ENCODE assay signal across 24 cellular contexts in the genomic region with DNA sequence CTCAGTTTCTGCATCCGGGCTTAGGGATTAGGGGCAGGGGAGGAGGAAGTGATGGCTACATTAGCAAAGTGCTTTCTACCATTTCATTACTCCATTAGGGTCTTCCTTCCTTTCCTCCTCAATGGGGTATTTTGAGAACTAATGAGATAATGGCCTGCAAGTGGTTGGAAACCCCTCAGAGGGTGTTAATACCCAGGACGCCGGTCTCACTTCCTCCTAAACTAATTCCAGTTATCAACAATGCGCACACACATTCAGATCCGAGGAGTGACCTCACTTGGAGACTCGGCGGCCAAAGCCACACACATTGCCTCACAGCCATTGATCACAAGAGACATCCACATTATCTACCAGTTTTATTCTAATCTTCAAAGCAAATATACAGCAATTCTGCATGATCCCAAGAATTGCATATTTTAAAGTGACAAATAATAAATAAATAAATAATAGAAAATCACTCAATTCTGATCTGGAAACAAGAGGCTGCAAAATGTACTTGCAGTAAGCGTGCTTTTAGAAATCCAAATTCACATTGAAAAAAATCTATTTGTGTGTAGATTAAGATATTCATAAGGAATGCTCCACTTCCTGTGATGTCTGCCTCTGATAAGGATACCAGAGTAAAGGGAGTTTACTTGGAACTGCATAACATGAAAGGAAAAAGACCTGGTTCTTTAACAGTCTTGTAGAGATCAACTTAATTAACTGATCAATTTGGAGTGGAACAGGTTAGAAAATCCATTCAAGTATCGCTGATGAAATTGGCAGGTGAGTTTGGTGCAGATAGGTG.
DNase-seq lines count a peak whose midpoint lies in the region; ATAC-seq, FAIRE-seq and TF ChIP-seq lines count a peak whose summit lies in the region.
"Had no signal": no experiment of that assay in that cellular context is flagged by ENCODE, and none has a peak within 500 bp of the region (broad histone marks: within the 10 kb centered on the region; RNA-seq: fewer than 3 reads in every experiment).

No MANE protein-coding gene starts in this region.

- WGBS in GM12878 (ENCODE audit: insufficient coverage, insufficient replicate concordance, low lambda C conversion rate, missing lambda C conversion rate) = 38% methylated on average over 9 of the region's 9 CpGs

- H3K4me3 ChIP-seq in GM12878 (no peak overlapping the region), gastrocnemius medialis (no peak overlapping the region)
- H3K4me3 ChIP-seq: Peyer's patch, SJCRH30 had no signal

- no peak overlapping the region for H3K9ac ChIP-seq in GM12878 (ENCODE audit: control insufficient read depth, insufficient read depth, low read length)

- H3K27ac ChIP-seq in GM12878 (ENCODE audit: control insufficient read depth, insufficient read depth) (no peak overlapping the region), gastrocnemius medialis (no peak overlapping the region)
- H3K27ac ChIP-seq: Peyer's patch, SJCRH30 had no signal

- no peak for TF ChIP-seq CTCF in GM12878 (IDR thresholded peaks at IDR 0.05 in 2 of 3, conservative IDR thresholded peaks at IDR 0.05 in 1 of 3; ENCODE audit: control insufficient read depth in 2 of 3, extremely low read depth in 1 of 3, insufficient read depth in 1 of 3, low read depth in 3 of 3, low read length in 3 of 3)
- TF ChIP-seq CTCF in mesothelial cell of epicardium (IDR thresholded peaks at IDR 0.05; ENCODE audit: unreplicated experiment) = no peak
- no peak for TF ChIP-seq CTCF in gastrocnemius medialis (IDR thresholded peaks at IDR 0.05 in 4 of 5, conservative IDR thresholded peaks at IDR 0.05 in 1 of 5)

- no peaks in the 10 kb centered on the region for H3K36me3 Mint-ChIP-seq in mesothelial cell of epicardium
- H3K36me3 Mint-ChIP-seq: CD8-positive, alpha-beta T cell had no signal

- in situ Hi-C loops in GM12878 (cut with MboI) = no loop called here
- in situ Hi-C loops in gastrocnemius medialis (cut with MboI; ENCODE audit: low sequenced_read_pairs in 4 of 4) = no loop called here

- FAIRE-seq in GM12878 (lab: Jason Lieb, UNC) = no peak
- FAIRE-seq: bronchial epithelial cell, TTC549 had no signal

- no peak overlapping the region for H2AFZ ChIP-seq in GM12878 (ENCODE audit: control insufficient read depth, low read depth, low read length)

- no peak overlapping the region for H3K4me2 ChIP-seq in GM12878 (ENCODE audit: control insufficient read depth, insufficient read depth)

- no peak for TF ChIP-seq RAD21 in GM12878 (IDR thresholded peaks at IDR 0.05; ENCODE audit: insufficient read depth, low read depth, low read length)

- POLR2A ChIA-PET in GM12878 (lab: Charles Lee) = no interaction called here

- peak; percentile 5 for DNase-seq in NCI-H2227 treated with DMSO at 0.1 percent for 48 hours (lab: John Stamatoyannopoulos, UW)
- DNase-seq in NCI-H2227 (lab: John Stamatoyannopoulos, UW; ENCODE audit: unreplicated experiment) = no peak
- DNase-seq in NOMO-1 (lab: John Stamatoyannopoulos, UW; ENCODE audit: unreplicated experiment in 2 of 2) = peak; percentile 45 to 82
- no peak for DNase-seq in GM12878 (ENCODE audit: low read depth, low spot score)
- DNase-seq in mesothelial cell of epicardium (ENCODE audit: low spot score in 2 of 2, unreplicated experiment in 2 of 2) = no peak
- no peak for DNase-seq in gastrocnemius medialis
- DNase-seq in GOT3 (lab: John Stamatoyannopoulos, UW) = no peak
- DNase-seq: 8988T; activated CD4-positive, alpha-beta T cell treated with anti-CD3 and anti-CD28 coated beads for 48 hours; activated naive CD4-positive, alpha-beta T cell treated with Interleukin-2 at 50 U/mL for 16 hours; activated T-cell treated with anti-CD3 and anti-CD28 coated beads, Interleukin-2, amount 50 U/mL, for 72 hours; CD8-positive, alpha-beta T cell; cortex of kidney; DMS 273 treated with DMSO at 0.1 percent for 48 hours; MM.1S; NCI-H187; NCI-H82; occipital lobe; Peyer's patch; SJCRH30; substantia nigra had no signal

- TF ChIP-seq POLR2A in GM12878 (IDR thresholded peaks at IDR 0.05; ENCODE audit: low read depth, low read length) = no peak
- TF ChIP-seq POLR2A in gastrocnemius medialis (IDR thresholded peaks at IDR 0.05) = no peak

- RAD21 ChIA-PET in GM12878 (lab: Charles Lee; ENCODE audit: unreplicated experiment) = interaction anchor here (0.7 kb wide), 1 partner anchor 172 kb away, joined by 3 read pairs; no protein-coding TSS in a partner anchor

- peaks cover 54% of the 10 kb centered on the region for H3K4me1 Mint-ChIP-seq in mesothelial cell of epicardium

- no peaks in the 10 kb centered on the region for H3K9me3 Mint-ChIP-seq in mesothelial cell of epicardium
- H3K9me3 Mint-ChIP-seq: CD8-positive, alpha-beta T cell had no signal

- no peaks in the 10 kb centered on the region for H3K27me3 Mint-ChIP-seq in mesothelial cell of epicardium (ENCODE audit: low read depth)

- H3K9me3 ChIP-seq in GM12878 (replicated peaks; ENCODE audit: control insufficient read depth, insufficient read depth, low read length) (no peaks in the 10 kb centered on the region), gastrocnemius medialis (no peaks in the 10 kb centered on the region)
- H3K9me3 ChIP-seq: Peyer's patch, SJCRH30 had no signal

- no peaks in the 10 kb centered on the region for H3K79me2 ChIP-seq in GM12878 (ENCODE audit: control insufficient read depth, insufficient read depth, low read length)

- peak; percentile 83 for ATAC-seq in GM12878
- no peak for ATAC-seq in HG02759 (IDR thresholded peaks at IDR 0.05; ENCODE audit: unreplicated experiment)
- ATAC-seq in gastrocnemius medialis = no peak
- ATAC-seq: activated T-cell treated with anti-CD3 and anti-CD28 coated beads, Interleukin-2, amount 50 U/mL, for 72 hours; CD8-positive, alpha-beta T cell had no signal

- peak overlapping the region; percentile 89 for H3K27ac Mint-ChIP-seq in mesothelial cell of epicardium
- H3K27ac Mint-ChIP-seq: activated T-cell treated with anti-CD3 and anti-CD28 coated beads, Interleukin-2, amount 50 U/mL, for 72 hours; CD8-positive, alpha-beta T cell had no signal

- H4K20me1 ChIP-seq in GM12878 (ENCODE audit: control insufficient read depth, insufficient read depth) = no peaks in the 10 kb centered on the region

- H3K36me3 ChIP-seq in GM12878 (ENCODE audit: control insufficient read depth in 2 of 2, insufficient read depth in 2 of 2, low read length in 1 of 2) (no peaks in the 10 kb centered on the region), gastrocnemius medialis (no peaks in the 10 kb centered on the region)
- H3K36me3 ChIP-seq: Peyer's patch, SJCRH30 had no signal

- no TSS peak for BruUV-seq in GM12878 (replicated peaks; lab: Mats Ljungman, UMichigan)

- SMC1A ChIA-PET in GM12878 (lab: Charles Lee; ENCODE audit: uncharacterized antibody, unreplicated experiment) = interaction anchor here (1.2 kb wide), 1 partner anchor 22 kb away, joined by 3 read pairs; no protein-coding TSS in a partner anchor

- H3K4me3 Mint-ChIP-seq in mesothelial cell of epicardium = peak overlapping the region; percentile 49
- H3K4me3 Mint-ChIP-seq: activated T-cell treated with anti-CD3 and anti-CD28 coated beads, Interleukin-2, amount 50 U/mL, for 72 hours; CD8-positive, alpha-beta T cell had no signal

- no peaks in the 10 kb centered on the region for H3K27me3 ChIP-seq in GM12878 (replicated peaks in 1 of 2; ENCODE audit: control insufficient read depth in 2 of 2, insufficient read depth in 2 of 2, low read length in 1 of 2)
- H3K27me3 ChIP-seq in gastrocnemius medialis = no peaks in the 10 kb centered on the region
- H3K27me3 ChIP-seq: Peyer's patch, SJCRH30 had no signal

- H3K4me1 ChIP-seq in GM12878 (ENCODE audit: control insufficient read depth, insufficient read depth, low read length) (no peaks in the 10 kb centered on the region), gastrocnemius medialis (no peaks in the 10 kb centered on the region)
- H3K4me1 ChIP-seq: Peyer's patch, SJCRH30 had no signal

- CTCF ChIA-PET in GM12878 (lab: Yijun Ruan, JAX) = no interaction called here

- peak in 1 of 2 experiments; percentile 47; a peak in 1 of 4 replicates for TF ChIP-seq EP300 in GM12878 (IDR thresholded peaks at IDR 0.05; ENCODE audit: borderline replicate concordance in 1 of 2, control insufficient read depth in 1 of 2, low read depth in 2 of 2, low read length in 2 of 2)

- intact Hi-C loops in GM12878 (cut with micrococcal nuclease; ENCODE audit: unreplicated experiment) = loop anchor here (5.0 kb wide), 1 partner anchor 320 kb away; no protein-coding TSS in a partner anchor
- intact Hi-C loops in gastrocnemius medialis (cut with DNase I; ENCODE audit: low total_unique reads) = no loop called here

TF ChIP-seq in GM12878, 131 proteins besides CTCF, POLR2A, EP300 and RAD21 (continues in another document):
- TF ChIP-seq DPF2 (IDR thresholded peaks at IDR 0.05) = 0 out of 2 replicates have a peak, but pooled peaks have one; percentile 33
- no peak for TF ChIP-seq RB1 (IDR thresholded peaks at IDR 0.05; ENCODE audit: borderline replicate concordance)
- TF ChIP-seq, protein P1, sequence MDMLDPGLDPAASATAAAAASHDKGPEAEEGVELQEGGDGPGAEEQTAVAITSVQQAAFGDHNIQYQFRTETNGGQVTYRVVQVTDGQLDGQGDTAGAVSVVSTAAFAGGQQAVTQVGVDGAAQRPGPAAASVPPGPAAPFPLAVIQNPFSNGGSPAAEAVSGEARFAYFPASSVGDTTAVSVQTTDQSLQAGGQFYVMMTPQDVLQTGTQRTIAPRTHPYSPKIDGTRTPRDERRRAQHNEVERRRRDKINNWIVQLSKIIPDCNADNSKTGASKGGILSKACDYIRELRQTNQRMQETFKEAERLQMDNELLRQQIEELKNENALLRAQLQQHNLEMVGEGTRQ (IDR thresholded peaks at IDR 0.05; ENCODE audit: borderline replicate concordance, low read depth, low read length) = no peak
- peak; percentile 32; the same call in 1 of the 2 replicates for TF ChIP-seq NFIC (IDR thresholded peaks at IDR 0.05; ENCODE audit: low read depth, low read length)
- peak; percentile 74; the same call in 1 of the 2 replicates for TF ChIP-seq SPI1 (IDR thresholded peaks at IDR 0.05; ENCODE audit: borderline replicate concordance, insufficient read depth, low read depth, low read length)
- no peak for TF ChIP-seq ZBED1 (IDR thresholded peaks at IDR 0.05; ENCODE audit: borderline replicate concordance)

Comparison
In these comparisons a context has a peak if more than half of its experiments do, and no peak if none do; other contexts are left out.
1. DNase-seq: peak in NCI-H2227 treated with DMSO at 0.1 percent for 48 hours (single experiment) and NOMO-1 (2 of 2); none in NCI-H2227 (single experiment), GM12878 (single experiment), mesothelial cell of epicardium (0 of 2), gastrocnemius medialis (0 of 2) and GOT3 (single experiment).